20 cellular contexts compared by ENCODE assay signal in the genomic region with DNA sequence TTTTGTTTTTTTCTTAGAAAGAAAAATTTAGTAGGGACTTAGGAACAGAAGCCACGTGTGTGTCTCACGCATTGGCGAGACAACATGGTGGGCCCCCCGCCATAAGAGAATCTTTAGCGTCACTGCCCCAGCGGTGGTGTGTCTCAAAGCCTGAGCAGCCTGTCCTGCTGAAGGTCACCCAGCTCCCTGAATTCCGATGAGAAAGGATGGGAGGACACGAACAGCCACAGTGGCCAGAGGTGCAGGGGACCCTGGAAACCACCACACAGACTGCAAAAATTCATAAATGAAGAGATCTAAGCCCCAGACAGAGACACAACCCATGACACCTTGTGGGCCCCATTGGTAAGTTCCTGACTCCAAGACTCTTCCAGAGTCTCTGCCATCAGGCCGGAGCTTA.
DNase-seq lines count a peak whose midpoint lies in the region; ATAC-seq and TF ChIP-seq lines count a peak whose summit lies in the region.
"Had no signal": no experiment of that assay in that cellular context is flagged by ENCODE, and none has a peak within 500 bp of the region (broad histone marks: within the 10 kb centered on the region; RNA-seq: fewer than 3 reads in every experiment).

No MANE protein-coding gene starts in this region.

- no peaks in the 10 kb centered on the region for H3K4me1 ChIP-seq in lung (ENCODE audit: control insufficient read depth in 2 of 2, insufficient read depth in 2 of 2, low read length in 2 of 2)
- no peaks in the 10 kb centered on the region for H3K4me1 ChIP-seq in uterus
- no peaks in the 10 kb centered on the region for H3K4me1 ChIP-seq in body of pancreas
- H3K4me1 ChIP-seq: Caco-2 had no signal

- H3K27me3 ChIP-seq in lung (ENCODE audit: control insufficient read depth, insufficient read depth) (no peaks in the 10 kb centered on the region), uterus (no peaks in the 10 kb centered on the region), body of pancreas (no peaks in the 10 kb centered on the region)
- H3K27me3 ChIP-seq: BLaER1 treated with 17β-estradiol and CSF1 and Interleukin-3, amounts not matched to agents 10 nM and 100 nM had no signal

- ATAC-seq in lung (ENCODE audit: insufficient read depth, low FRiP score) (no peak), body of pancreas (no peak), HG03354 (IDR thresholded peaks at IDR 0.05; ENCODE audit: poor library complexity, severe bottlenecking, unreplicated experiment) (no peak)
- ATAC-seq: CD8-positive, alpha-beta T cell had no signal

- H3K9me3 Mint-ChIP-seq in osteocyte (ENCODE audit: unreplicated experiment) (peaks cover 8% of the 10 kb centered on the region), HFFc6 (peaks cover 30% of the 10 kb centered on the region)
- H3K9me3 Mint-ChIP-seq: CD4-positive, alpha-beta T cell; CD8-positive, alpha-beta T cell had no signal

- intact Hi-C loops in uterus (cut with DNase I; ENCODE audit: low total_unique reads) (no loop called here), body of pancreas (cut with DNase I) (no loop called here)

- H3K9me3 ChIP-seq in lung (ENCODE audit: control insufficient read depth in 2 of 2, insufficient read depth in 1 of 2, low read length in 1 of 2) (peaks cover 0 to 3% of the 10 kb centered on the region in 2 donors), uterus (no peaks in the 10 kb centered on the region), body of pancreas (no peaks in the 10 kb centered on the region)
- H3K9me3 ChIP-seq: BLaER1 treated with 17β-estradiol and CSF1 and Interleukin-3, amounts not matched to agents 10 nM and 100 nM; Caco-2 had no signal

- no peaks in the 10 kb centered on the region for H3K27me3 Mint-ChIP-seq in osteocyte (ENCODE audit: unreplicated experiment)
- no peaks in the 10 kb centered on the region; the same call in 1 of the 2 replicates for H3K27me3 Mint-ChIP-seq in HFFc6 (ENCODE audit: insufficient read depth)

- no peak for TF ChIP-seq POLR2A in uterus (IDR thresholded peaks at IDR 0.05)
- no peak for TF ChIP-seq POLR2A in body of pancreas (IDR thresholded peaks at IDR 0.05)

- CTCF ChIA-PET in HEK293T (lab: Yijun Ruan, JAX), result no interaction called here

- H3K36me3 Mint-ChIP-seq in osteocyte (ENCODE audit: unreplicated experiment) (no peaks in the 10 kb centered on the region), HFFc6 (ENCODE audit: low read depth) (peaks cover 4% of the 10 kb centered on the region; the same call in 1 of the 2 replicates)
- H3K36me3 Mint-ChIP-seq: CD8-positive, alpha-beta T cell had no signal

- H3K27ac ChIP-seq in lung (ENCODE audit: low read depth in 1 of 2, low read length in 1 of 2) (no peak overlapping the region), uterus (no peak overlapping the region), body of pancreas (no peak overlapping the region)
- H3K27ac ChIP-seq: BLaER1 treated with 17β-estradiol and CSF1 and Interleukin-3, amounts not matched to agents 10 nM and 100 nM; C4-2B had no signal

- H3K27ac Mint-ChIP-seq in osteocyte (ENCODE audit: unreplicated experiment) (no peak overlapping the region), HFFc6 (no peak overlapping the region)
- H3K27ac Mint-ChIP-seq: B cell; CD4-positive, alpha-beta T cell; CD8-positive, alpha-beta T cell had no signal

- WGBS in lung, 2 donors, result 91 to 97% methylated on average over 9 of the region's 9 CpGs
- WGBS in body of pancreas, 2 donors, result 82 to 86% methylated on average over 9 of the region's 9 CpGs

- H3K4me1 Mint-ChIP-seq in osteocyte (ENCODE audit: unreplicated experiment) (no peaks in the 10 kb centered on the region), HFFc6 (ENCODE audit: low read depth) (no peaks in the 10 kb centered on the region)
- H3K4me1 Mint-ChIP-seq: B cell had no signal

- no peak for TF ChIP-seq CTCF in lung (IDR thresholded peaks at IDR 0.05; ENCODE audit: control extremely low read depth, extremely low read depth)
- TF ChIP-seq CTCF in osteocyte (IDR thresholded peaks at IDR 0.05), result no peak
- TF ChIP-seq CTCF in uterus (IDR thresholded peaks at IDR 0.05), result no peak
- TF ChIP-seq CTCF in body of pancreas (IDR thresholded peaks at IDR 0.05), result no peak
- no peak for TF ChIP-seq CTCF in HFFc6 (IDR thresholded peaks at IDR 0.05)

- H3K4me3 Mint-ChIP-seq in osteocyte (ENCODE audit: unreplicated experiment) (no peak overlapping the region), HFFc6 (no peak overlapping the region)
- H3K4me3 Mint-ChIP-seq: B cell; CD4-positive, alpha-beta T cell; CD8-positive, alpha-beta T cell had no signal

- DNase-seq in AG20443 (ENCODE audit: low spot score) (peak; percentile 4), HEK293T (ENCODE audit: extremely low spot score) (peak; percentile 1), lung (ENCODE audit: low spot score) (peak; percentile 19), osteocyte (ENCODE audit: extremely low spot score, unreplicated experiment) (peak; percentile 64), uterus (no peak), body of pancreas (no peak), HFFc6 (no peak)
- DNase-seq: 8988T; ACHN; AML-193; Caco-2; Calu3; CD4-positive, alpha-beta T cell; CD8-positive, alpha-beta T cell; DMS79 treated with DMSO at 0.1 percent for 48 hours; GF-D8 had no signal

- H3K4me3 ChIP-seq in lung, result no peak overlapping the region
- no peak overlapping the region for H3K4me3 ChIP-seq in uterus
- H3K4me3 ChIP-seq in body of pancreas, result no peak overlapping the region
- H3K4me3 ChIP-seq: BLaER1 treated with 17β-estradiol and CSF1 and Interleukin-3, amounts not matched to agents 10 nM and 100 nM had no signal

- H3K36me3 ChIP-seq in lung (ENCODE audit: control insufficient read depth in 2 of 2, insufficient read depth in 2 of 2, low read length in 2 of 2) (no peaks in the 10 kb centered on the region), uterus (no peaks in the 10 kb centered on the region), body of pancreas (replicated peaks in 1 of 2; ENCODE audit: insufficient read depth in 1 of 2, low read depth in 2 of 2) (no peaks in the 10 kb centered on the region)
- H3K36me3 ChIP-seq: BLaER1 treated with 17β-estradiol and CSF1 and Interleukin-3, amounts not matched to agents 10 nM and 100 nM had no signal

- POLR2A ChIA-PET in HEK293T (lab: Yijun Ruan, JAX), result no interaction called here

TF ChIP-seq in HEK293T, 16 proteins besides CTCF, POLR2A, EP300 and RAD21:
- TF ChIP-seq FOXA1 (IDR thresholded peaks at IDR 0.05) (no peak), HDGF (IDR thresholded peaks at IDR 0.05; ENCODE audit: borderline replicate concordance) (no peak), LEF1 (IDR thresholded peaks at IDR 0.05; ENCODE audit: borderline replicate concordance) (no peak), ELF4 (IDR thresholded peaks at IDR 0.05) (no peak), NFRKB (IDR thresholded peaks at IDR 0.05) (no peak), ARNT (IDR thresholded peaks at IDR 0.05) (no peak), CTBP1 (IDR thresholded peaks at IDR 0.05; ENCODE audit: borderline replicate concordance) (no peak)

Comparison
In these comparisons a context has a peak if more than half of its experiments do, and no peak if none do; other contexts are left out.
1. DNase-seq: peak in AG20443 (single experiment), HEK293T (single experiment), lung (single experiment) and osteocyte (single experiment); none in uterus (0 of 2), body of pancreas (0 of 4) and HFFc6 (single experiment).